ENCODE assay signal across 10 cellular contexts in the genomic region with DNA sequence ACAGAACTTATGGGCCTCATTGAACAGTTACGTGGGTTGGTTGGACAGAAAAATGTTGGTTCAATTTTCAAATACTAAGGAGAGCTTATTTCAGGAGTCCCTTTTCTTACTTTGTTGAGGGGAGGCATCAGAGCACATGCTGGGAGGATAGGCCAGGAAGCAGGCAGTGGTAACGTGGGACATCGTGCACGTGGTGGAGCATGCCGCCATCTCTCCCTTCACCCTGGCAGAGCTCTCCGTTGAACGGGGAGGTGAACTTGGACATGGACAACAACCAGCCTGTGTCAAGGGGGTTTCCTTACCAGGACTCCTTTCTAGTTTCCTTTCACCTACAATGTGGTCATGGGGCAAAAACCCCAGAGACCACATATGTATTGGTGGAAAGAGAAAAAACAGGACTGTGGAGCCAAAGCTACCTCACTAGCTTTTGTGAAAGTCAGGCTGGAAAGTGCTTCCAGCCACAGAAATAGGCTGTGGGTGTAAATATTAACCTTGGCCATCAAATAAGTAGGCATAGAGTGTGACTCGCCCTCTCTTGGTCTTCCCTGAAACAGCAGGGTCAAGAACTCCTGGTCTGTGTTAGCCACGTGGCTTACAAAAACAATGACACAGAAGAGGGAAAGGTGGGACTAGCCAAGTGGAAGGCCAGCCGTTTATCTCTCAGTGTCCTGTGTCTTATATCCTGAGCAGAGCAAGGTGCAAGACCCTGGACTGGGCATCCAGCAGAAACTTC. TPM values are rescaled to one million over a fixed set of nuclear protein-coding genes. Genes with fewer than 3 reads are reported as not detected.
DNase-seq lines count a peak whose midpoint lies in the region; ATAC-seq and TF ChIP-seq lines count a peak whose summit lies in the region.
"Had no signal": no experiment of that assay in that cellular context is flagged by ENCODE, and none has a peak within 500 bp of the region (broad histone marks: within the 10 kb centered on the region; RNA-seq: fewer than 3 reads in every experiment).

No MANE protein-coding gene starts in this region.

- no peaks in the 10 kb centered on the region for H3K4me1 ChIP-seq in suprapubic skin

- peak overlapping the region; percentile 42 for H3K27ac Mint-ChIP-seq in activated naive CD4-positive, alpha-beta T cell treated with anti-CD3 and anti-CD28 coated beads, Interleukin-2, amount 10 ng/mL, durations not matched to agents 7 days and 5 days
- peak overlapping the region; percentile 41 for H3K27ac Mint-ChIP-seq in activated B cell treated with CpG ODN at 0.5 μM for 24 hours
- peak overlapping the region; percentile 65 to 82 for H3K27ac Mint-ChIP-seq in stimulated activated naive CD8-positive, alpha-beta T cell treated with anti-CD3 and anti-CD28 coated beads, Interleukin-15, amount 100 ng/mL, for 72 hours

- no peaks in the 10 kb centered on the region for H3K9me3 Mint-ChIP-seq in activated naive CD4-positive, alpha-beta T cell treated with anti-CD3 and anti-CD28 coated beads, Interleukin-2, amount 10 ng/mL, durations not matched to agents 7 days and 5 days
- no peaks in the 10 kb centered on the region for H3K9me3 Mint-ChIP-seq in activated B cell treated with CpG ODN at 0.5 μM for 24 hours
- no peaks in the 10 kb centered on the region for H3K9me3 Mint-ChIP-seq in stimulated activated naive CD8-positive, alpha-beta T cell treated with anti-CD3 and anti-CD28 coated beads, Interleukin-15, amount 100 ng/mL, for 72 hours

- intact Hi-C loops in activated B cell treated with CpG ODN at 0.5 μM for 24 hours (cut with micrococcal nuclease): no loop called here

- no peak for TF ChIP-seq POLR2A in suprapubic skin (IDR thresholded peaks at IDR 0.05)

- peaks cover 93% of the 10 kb centered on the region for H3K36me3 ChIP-seq in suprapubic skin

- DNase-seq in activated naive CD4-positive, alpha-beta T cell treated with anti-CD3 and anti-CD28 coated beads, Interleukin-2, amount 10 ng/mL, durations not matched to agents 7 days and 5 days: no peak
- DNase-seq in activated naive CD4-positive, alpha-beta T cell (lab: John Stamatoyannopoulos, UW): no peak
- no peak for DNase-seq in activated B cell treated with CpG ODN at 0.5 μM for 24 hours
- peak; percentile 31 for DNase-seq in fibroblast of the conjunctiva (ENCODE audit: low read depth)
- DNase-seq in stimulated activated naive CD8-positive, alpha-beta T cell treated with anti-CD3 and anti-CD28 coated beads, Interleukin-15, amount 100 ng/mL, for 72 hours: peak in 1 of 2 donors; percentile 56
- no peak for DNase-seq in suprapubic skin (ENCODE audit: low spot score in 2 of 2)
- DNase-seq in NCI-H1417 (lab: John Stamatoyannopoulos, UW): no peak
- no peak for DNase-seq in NCI-H748 (lab: John Stamatoyannopoulos, UW; ENCODE audit: unreplicated experiment)

- 80% methylated on average over 10 of the region's 10 CpGs for WGBS in suprapubic skin

- H3K27ac ChIP-seq in suprapubic skin: no peak overlapping the region
- H3K27ac ChIP-seq: C4-2B, HL-60 had no signal

- H3K4me1 Mint-ChIP-seq in activated naive CD4-positive, alpha-beta T cell treated with anti-CD3 and anti-CD28 coated beads, Interleukin-2, amount 10 ng/mL, durations not matched to agents 7 days and 5 days: peaks cover 2% of the 10 kb centered on the region
- H3K4me1 Mint-ChIP-seq in activated B cell treated with CpG ODN at 0.5 μM for 24 hours: no peaks in the 10 kb centered on the region
- H3K4me1 Mint-ChIP-seq in stimulated activated naive CD8-positive, alpha-beta T cell treated with anti-CD3 and anti-CD28 coated beads, Interleukin-15, amount 100 ng/mL, for 72 hours: peaks cover 31% of the 10 kb centered on the region

- no peaks in the 10 kb centered on the region for H3K9me3 ChIP-seq in suprapubic skin

- H3K27me3 Mint-ChIP-seq in activated naive CD4-positive, alpha-beta T cell treated with anti-CD3 and anti-CD28 coated beads, Interleukin-2, amount 10 ng/mL, durations not matched to agents 7 days and 5 days: no peaks in the 10 kb centered on the region
- H3K27me3 Mint-ChIP-seq in activated B cell treated with CpG ODN at 0.5 μM for 24 hours: no peaks in the 10 kb centered on the region
- H3K27me3 Mint-ChIP-seq in stimulated activated naive CD8-positive, alpha-beta T cell treated with anti-CD3 and anti-CD28 coated beads, Interleukin-15, amount 100 ng/mL, for 72 hours: no peaks in the 10 kb centered on the region

- TF ChIP-seq EP300 in suprapubic skin (IDR thresholded peaks at IDR 0.05): no peak

- H3K36me3 Mint-ChIP-seq in activated naive CD4-positive, alpha-beta T cell treated with anti-CD3 and anti-CD28 coated beads, Interleukin-2, amount 10 ng/mL, durations not matched to agents 7 days and 5 days: peaks cover 56% of the 10 kb centered on the region
- H3K36me3 Mint-ChIP-seq in activated B cell treated with CpG ODN at 0.5 μM for 24 hours (ENCODE audit: low read depth): peaks cover 86% of the 10 kb centered on the region

- no peak for TF ChIP-seq CTCF in activated B cell treated with CpG ODN at 0.5 μM for 24 hours (IDR thresholded peaks at IDR 0.05)
- no peak for TF ChIP-seq CTCF in suprapubic skin (IDR thresholded peaks at IDR 0.05)

- no peaks in the 10 kb centered on the region for H3K27me3 ChIP-seq in suprapubic skin

- no peak for ATAC-seq in activated B cell treated with CpG ODN at 0.5 μM for 24 hours (ENCODE audit: low read depth)
- peak; percentile 89 for ATAC-seq in stimulated activated naive CD8-positive, alpha-beta T cell treated with anti-CD3 and anti-CD28 coated beads, Interleukin-15, amount 100 ng/mL, for 72 hours

- H3K4me3 Mint-ChIP-seq in activated naive CD4-positive, alpha-beta T cell treated with anti-CD3 and anti-CD28 coated beads, Interleukin-2, amount 10 ng/mL, durations not matched to agents 7 days and 5 days: no peak overlapping the region
- H3K4me3 Mint-ChIP-seq in activated B cell treated with CpG ODN at 0.5 μM for 24 hours: no peak overlapping the region
- H3K4me3 Mint-ChIP-seq in stimulated activated naive CD8-positive, alpha-beta T cell treated with anti-CD3 and anti-CD28 coated beads, Interleukin-15, amount 100 ng/mL, for 72 hours: peak overlapping the region in 1 of 2 donors; percentile 60

- POLR2A ChIA-PET in activated B cell treated with CpG ODN at 0.5 μM for 24 hours (lab: Charles Lee): interaction anchor here (0.6 to 0.8 kb wide), 2 partner anchors 43 to 427 kb away, joined by 3 read pairs; a partner anchor contains a TSS

- CTCF ChIA-PET in activated naive CD4-positive, alpha-beta T cell treated with anti-CD3 and anti-CD28 coated beads, Interleukin-2, amount 10 ng/mL, durations not matched to agents 7 days and 5 days (lab: Charles Lee): no interaction called here
- CTCF ChIA-PET in activated B cell treated with CpG ODN at 0.5 μM for 24 hours (lab: Charles Lee): no interaction called here

- no peak overlapping the region for H3K4me3 ChIP-seq in suprapubic skin

RNA-seq across cellular contexts. Expression of a gene that starts 14.4 kb away (rescaled TPM):
- 58.0 and 60.8 TPM in 2 replicates for total RNA-seq in activated B cell treated with CpG ODN at 0.5 μM for 24 hours
- total RNA-seq in suprapubic skin: 10 to 100 TPM; 37.2 to 67.1 (median 58.1) TPM

RNA-seq across cellular contexts. Expression of a gene that starts 14.9 kb away (rescaled TPM):
- total RNA-seq in activated B cell treated with CpG ODN at 0.5 μM for 24 hours: 1.4 and 1.5 TPM in 2 replicates
- 10 to 100 TPM; 11.6 to 19.0 (median 15.1) TPM for total RNA-seq in suprapubic skin

RNA-seq across cellular contexts. Expression of a gene that starts 24.1 kb away (rescaled TPM):
- total RNA-seq in activated B cell treated with CpG ODN at 0.5 μM for 24 hours: 1,170 and 1,330 TPM in 2 replicates
- 100 to 1,000 TPM; 420 to 822 (median 688) TPM for total RNA-seq in suprapubic skin

RNA-seq across cellular contexts. Expression of a gene that starts 43.1 kb away (rescaled TPM):
- 162 and 171 TPM in 2 replicates for total RNA-seq in activated B cell treated with CpG ODN at 0.5 μM for 24 hours
- total RNA-seq in suprapubic skin: 100 to 1,000 TPM in 1 of 4 donors, 10 to 100 TPM in 3; 46.3 to 181 (median 63.7) TPM

RNA-seq across cellular contexts. Expression of a gene that starts 43.4 kb away (rescaled TPM):
- 123 and 143 TPM in 2 replicates for total RNA-seq in activated B cell treated with CpG ODN at 0.5 μM for 24 hours
- total RNA-seq in suprapubic skin: 100 to 1,000 TPM in 1 of 4 donors, 10 to 100 TPM in 3; 22.9 to 105 (median 28.8) TPM
